In genomic region chr13:93409001-93409400, GRCh38 we compare ENCODE assay signal across 27 cellular contexts.
"Had no signal": no experiment of that assay in that cellular context is flagged by ENCODE, and none has a peak within 500 bp of the region (broad histone marks: within the 10 kb centered on the region; RNA-seq: fewer than 3 reads in every experiment).

No MANE protein-coding gene starts in this region.

- H3K36me3 ChIP-seq: left lung, lower lobe of right lung, pancreas, prostate gland, right lobe of liver, stomach, thyroid gland, transverse colon, upper lobe of left lung, vagina had no signal

- H3K4me1 ChIP-seq: left lung, lower lobe of right lung, pancreas, prostate gland, stomach, testis, thyroid gland, transverse colon, upper lobe of left lung, vagina had no signal

- H3K27ac ChIP-seq: left lung, lower lobe of right lung, pancreas, prostate gland, right lobe of liver, skin epidermis, stomach, testis, thyroid gland, transverse colon, upper lobe of left lung, vagina had no signal

- ATAC-seq: left colon; left lung; lower lobe of right lung; pancreas; right lobe of liver; stimulated activated naive B cell treated with anti-CD40 and anti-IgM and Interleukin-4, amounts not matched to agents 10 μg/mL and 1 μg/mL and 100 μg/mL, for 72 hours; stimulated activated naive CD8-positive, alpha-beta T cell treated with anti-CD3 and anti-CD28 coated beads, Interleukin-15, Interleukin-2, amounts not matched to agents 100 U/mL and 50 U/mL, for 24 hours had no signal

- DNase-seq: immature natural killer cell; kidney; left colon; left lung; lower lobe of right lung; mammary epithelial cell; mesenchymal stem cell; naive thymus-derived CD8-positive, alpha-beta T cell; nucleus accumbens; pancreas; posterior cingulate gyrus; right lobe of liver; stimulated activated CD4-positive, alpha-beta T cell treated with anti-CD3 and anti-CD28 coated beads, Interleukin-12 subunit alpha, Interleukin-12 subunit beta, amount 100 ng/mL, for 4 hours; stimulated activated CD4-positive, alpha-beta T cell treated with anti-CD3 and anti-CD28 coated beads, Interleukin-15, amount 100 ng/mL, for 24 hours; stimulated activated CD4-positive, alpha-beta T cell treated with anti-CD3 and anti-CD28 coated beads, Interleukin-2, amount 100 ng/mL, for 24 hours; stimulated activated CD4-positive, alpha-beta T cell treated with anti-CD3 and anti-CD28 coated beads, Interleukin-4, amount 100 ng/mL, for 1 hour; stimulated activated naive B cell treated with anti-CD40 and anti-IgM and Interleukin-4, amounts not matched to agents 10 μg/mL and 1 μg/mL and 100 μg/mL, for 72 hours; stimulated activated naive CD8-positive, alpha-beta T cell treated with anti-CD3 and anti-CD28 coated beads, Interleukin-15, Interleukin-2, amounts not matched to agents 100 U/mL and 50 U/mL, for 24 hours; stomach; testis; thyroid gland; transverse colon; upper lobe of left lung had no signal

- H3K27me3 ChIP-seq: left lung, pancreas, right lobe of liver, stomach, testis, thyroid gland, transverse colon, upper lobe of left lung, vagina had no signal

- FAIRE-seq: islet of Langerhans, kidney, pancreas had no signal

- H3K9me3 ChIP-seq: left lung, lower lobe of right lung, pancreas, prostate gland, right lobe of liver, stomach, testis, thyroid gland, transverse colon, upper lobe of left lung, vagina had no signal

- H3K4me3 ChIP-seq: left lung, lower lobe of right lung, pancreas, prostate gland, right lobe of liver, skin epidermis, stomach, testis, thyroid gland, transverse colon, upper lobe of left lung, vagina had no signal
